In genomic region chr4:85929926-85930325, GRCh38 we compare ENCODE assay signal across 1 cellular context.
TF ChIP-seq lines count a peak whose summit lies in the region.

No MANE protein-coding gene starts in this region.

TF ChIP-seq in HepG2, 621 proteins besides CTCF, POLR2A, EP300 and RAD21:
- TF ChIP-seq, protein P1, sequence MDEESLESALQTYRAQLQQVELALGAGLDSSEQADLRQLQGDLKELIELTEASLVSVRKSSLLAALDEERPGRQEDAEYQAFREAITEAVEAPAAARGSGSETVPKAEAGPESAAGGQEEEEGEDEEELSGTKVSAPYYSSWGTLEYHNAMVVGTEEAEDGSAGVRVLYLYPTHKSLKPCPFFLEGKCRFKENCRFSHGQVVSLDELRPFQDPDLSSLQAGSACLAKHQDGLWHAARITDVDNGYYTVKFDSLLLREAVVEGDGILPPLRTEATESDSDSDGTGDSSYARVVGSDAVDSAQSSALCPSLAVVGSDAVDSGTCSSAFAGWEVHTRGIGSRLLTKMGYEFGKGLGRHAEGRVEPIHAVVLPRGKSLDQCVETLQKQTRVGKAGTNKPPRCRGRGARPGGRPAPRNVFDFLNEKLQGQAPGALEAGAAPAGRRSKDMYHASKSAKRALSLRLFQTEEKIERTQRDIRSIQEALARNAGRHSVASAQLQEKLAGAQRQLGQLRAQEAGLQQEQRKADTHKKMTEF (CRISPR knock-in tag; IDR thresholded peaks at IDR 0.05), result no peak
- TF ChIP-seq ZNF263 (CRISPR knock-in tag; IDR thresholded peaks at IDR 0.05) (peak; percentile 76; the same call in 1 of the 2 replicates), HOXA7 (CRISPR knock-in tag; IDR thresholded peaks at IDR 0.05) (no peak)
